ENCODE assay signal across 17 cellular contexts in the genomic region with DNA sequence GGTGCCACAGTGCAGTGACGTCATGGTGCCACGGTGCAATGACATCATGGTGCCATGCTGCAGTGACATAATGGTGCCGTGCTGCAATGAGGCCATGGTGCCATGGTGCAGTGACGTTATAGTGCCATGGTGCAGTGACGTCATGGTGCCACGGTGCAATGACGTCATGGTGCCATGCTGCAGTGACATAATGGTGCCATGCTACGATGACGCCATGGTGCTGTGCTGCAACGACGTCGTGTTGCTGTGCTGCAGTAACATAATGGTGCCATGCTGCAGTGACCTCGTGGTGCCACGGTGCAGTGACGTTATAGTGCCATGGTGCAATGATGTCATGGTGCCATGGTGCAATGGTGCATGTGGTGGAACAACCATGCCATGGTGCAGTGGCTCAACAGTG. TPM values are rescaled to one million over a fixed set of nuclear protein-coding genes. Genes with fewer than 3 reads are reported as not detected.
A peak's percentile ranks its signal among the peaks of the same experiment; 100 is the strongest.
DNase-seq lines count a peak whose midpoint lies in the region; ATAC-seq, FAIRE-seq and TF ChIP-seq lines count a peak whose summit lies in the region.
"Had no signal": no experiment of that assay in that cellular context is flagged by ENCODE, and none has a peak within 500 bp of the region (broad histone marks: within the 10 kb centered on the region; RNA-seq: fewer than 3 reads in every experiment).

No MANE protein-coding gene starts in this region.

- CTCF ChIA-PET in HEK293 (lab: Yijun Ruan, JAX) (no interaction called here), K562 (lab: Yijun Ruan, JAX; ENCODE audit: low intra/inter-chr PET ratio) (no interaction called here)

- H3K4me3 Mint-ChIP-seq in stimulated activated effector memory CD8-positive, alpha-beta T cell treated with anti-CD3 and anti-CD28 coated beads, Interleukin-12 subunit alpha, Interleukin-12 subunit beta, amount 100 ng/mL, for 72 hours: no peak overlapping the region
- H3K4me3 Mint-ChIP-seq: CD4-positive, alpha-beta memory T cell had no signal

- H3K9me3 ChIP-seq in HEK293 (ENCODE audit: control insufficient read depth, insufficient read depth, low read depth, low read length) (no peaks in the 10 kb centered on the region), K562 (replicated peaks; ENCODE audit: control insufficient read depth, insufficient read depth, low read depth, low read length) (no peaks in the 10 kb centered on the region)
- H3K9me3 ChIP-seq: BE2C had no signal

- no peak overlapping the region for H3K4me3 ChIP-seq in HEK293 (ENCODE audit: low read depth, low read length)
- H3K4me3 ChIP-seq in K562: no peak overlapping the region
- H3K4me3 ChIP-seq: A549, GM23248 had no signal

- H3K27ac ChIP-seq in HEK293 (ENCODE audit: extremely low read depth, low read depth, low read length) (no peak overlapping the region), K562 (ENCODE audit: extremely low read depth, low read depth, low read length) (no peak overlapping the region), caudate nucleus (ENCODE audit: low read depth, low read length) (no peak overlapping the region)
- H3K27ac ChIP-seq: A549, C4-2B, GM23248 had no signal

- no peak overlapping the region for H3K4me2 ChIP-seq in K562 (ENCODE audit: insufficient read depth, low read length)
- H3K4me2 ChIP-seq: A549 had no signal

- no peak for ATAC-seq in K562
- ATAC-seq in GM21723 (IDR thresholded peaks at IDR 0.05; ENCODE audit: unreplicated experiment): no peak
- ATAC-seq in stimulated activated effector memory CD8-positive, alpha-beta T cell treated with anti-CD3 and anti-CD28 coated beads, Interleukin-12 subunit alpha, Interleukin-12 subunit beta, amount 100 ng/mL, for 72 hours: no peak
- ATAC-seq: A549 had no signal

- no peak overlapping the region for H2AFZ ChIP-seq in K562 (ENCODE audit: low read depth, low read length)
- H2AFZ ChIP-seq: GM23248 had no signal

- H3K36me3 Mint-ChIP-seq in stimulated activated effector memory CD8-positive, alpha-beta T cell treated with anti-CD3 and anti-CD28 coated beads, Interleukin-12 subunit alpha, Interleukin-12 subunit beta, amount 100 ng/mL, for 72 hours: peaks cover 6% of the 10 kb centered on the region
- H3K36me3 Mint-ChIP-seq: CD4-positive, alpha-beta memory T cell had no signal

- no peak overlapping the region for H3K9ac ChIP-seq in K562 (ENCODE audit: insufficient read depth in 1 of 2, low read depth in 2 of 2, low read length in 2 of 2)
- H3K9ac ChIP-seq: GM23248 had no signal

- 2% methylated on average over 15 of the region's 15 CpGs for WGBS in K562 (ENCODE audit: insufficient coverage, low coverage, missing lambda C conversion rate)

- no peaks in the 10 kb centered on the region; the same call in 1 of the 2 replicates for H4K20me1 ChIP-seq in K562 (replicated peaks; ENCODE audit: control insufficient read depth, insufficient read depth, low read length)

- TF ChIP-seq CTCF in HEK293 (tag by site-specific recombination; IDR thresholded peaks at IDR 0.05) (no peak), K562 (IDR thresholded peaks at IDR 0.05 in 2 of 3, conservative IDR thresholded peaks at IDR 0.05 in 1 of 3; ENCODE audit: insufficient read depth in 2 of 3, low read depth in 1 of 3, low read length in 3 of 3) (no peak)

- no peak overlapping the region for H3K27ac Mint-ChIP-seq in stimulated activated effector memory CD8-positive, alpha-beta T cell treated with anti-CD3 and anti-CD28 coated beads, Interleukin-12 subunit alpha, Interleukin-12 subunit beta, amount 100 ng/mL, for 72 hours
- H3K27ac Mint-ChIP-seq: CD4-positive, alpha-beta memory T cell had no signal

- H3K9me3 Mint-ChIP-seq in stimulated activated effector memory CD8-positive, alpha-beta T cell treated with anti-CD3 and anti-CD28 coated beads, Interleukin-12 subunit alpha, Interleukin-12 subunit beta, amount 100 ng/mL, for 72 hours: peaks cover 8% of the 10 kb centered on the region

- no TSS peak for BruUV-seq in K562 (replicated peaks; lab: Mats Ljungman, UMichigan)

- H3K4me1 ChIP-seq in HEK293 (ENCODE audit: control insufficient read depth, insufficient read depth, low read length): no peaks in the 10 kb centered on the region
- no peaks in the 10 kb centered on the region for H3K4me1 ChIP-seq in K562 (replicated peaks in 1 of 2; ENCODE audit: control insufficient read depth in 2 of 2, insufficient read depth in 2 of 2, low read length in 2 of 2)
- H3K4me1 ChIP-seq: A549, BE2C had no signal

- no peak for TF ChIP-seq POLR2A in K562 (conservative IDR thresholded peaks at IDR 0.05)

- DNase-seq in K562 (ENCODE audit: extremely low read depth in 1 of 4, low spot score in 3 of 4) (no peak), urothelium cell line (ENCODE audit: low spot score) (no peak), caudate nucleus (lab: John Stamatoyannopoulos, UW) (no peak)
- no peak for DNase-seq in stimulated activated effector memory CD8-positive, alpha-beta T cell treated with anti-CD3 and anti-CD28 coated beads, Interleukin-12 subunit alpha, Interleukin-12 subunit beta, amount 100 ng/mL, for 72 hours (ENCODE audit: low spot score in 2 of 2)
- DNase-seq: BE2C; CD4-positive, alpha-beta memory T cell; DND-41; GF-D8; GM23248; H7; Kasumi-1; KBM-7 had no signal

- H3K27me3 ChIP-seq in K562 (ENCODE audit: control insufficient read depth in 2 of 2, insufficient read depth in 2 of 2, low read length in 2 of 2): peaks cover 22 to 77% of the 10 kb centered on the region in 2 experiments; a peak in 4 of 5 replicates
- H3K27me3 ChIP-seq: BE2C had no signal

- H3K79me2 ChIP-seq in K562 (ENCODE audit: control insufficient read depth, insufficient read depth, low read length): no peaks in the 10 kb centered on the region

- FAIRE-seq in K562 (lab: Jason Lieb, UNC) (no peak), urothelium cell line (lab: Jason Lieb, UNC) (peak; percentile 92)
- FAIRE-seq: A549 had no signal

- H3K36me3 ChIP-seq in HEK293 (ENCODE audit: control insufficient read depth in 2 of 2, insufficient read depth in 1 of 2, low read length in 2 of 2) (no peaks in the 10 kb centered on the region), K562 (ENCODE audit: control insufficient read depth, insufficient read depth, low read length) (no peaks in the 10 kb centered on the region)
- H3K36me3 ChIP-seq: BE2C had no signal

- no peak for TF ChIP-seq RAD21 in Ishikawa (IDR thresholded peaks at IDR 0.05; ENCODE audit: low read depth)
- TF ChIP-seq RAD21 in K562 (CRISPR knock-in tag; conservative IDR thresholded peaks at IDR 0.05 in 1 of 2, IDR thresholded peaks at IDR 0.05 in 1 of 2): no peak

- H3K4me1 Mint-ChIP-seq in stimulated activated effector memory CD8-positive, alpha-beta T cell treated with anti-CD3 and anti-CD28 coated beads, Interleukin-12 subunit alpha, Interleukin-12 subunit beta, amount 100 ng/mL, for 72 hours: no peaks in the 10 kb centered on the region
- H3K4me1 Mint-ChIP-seq: CD4-positive, alpha-beta memory T cell had no signal

- no peaks in the 10 kb centered on the region for H3K9me1 ChIP-seq in K562 (ENCODE audit: control insufficient read depth, insufficient read depth, low read length)

- TF ChIP-seq EP300 in Ishikawa (IDR thresholded peaks at IDR 0.05; ENCODE audit: borderline replicate concordance): no peak
- no peak for TF ChIP-seq EP300 in K562 (IDR thresholded peaks at IDR 0.05; ENCODE audit: low read length)

- in situ Hi-C loops in K562 (cut with MboI): no loop called here

- intact Hi-C loops in K562 (cut with micrococcal nuclease): no loop called here

- POLR2A ChIA-PET in HEK293 (lab: Yijun Ruan, JAX) (no interaction called here), K562 (lab: Yijun Ruan, JAX) (interaction anchor here (1.0 kb wide), 1 partner anchor 11 kb away, joined by 3 read pairs; no protein-coding TSS in a partner anchor)

TF ChIP-seq in Ishikawa, 13 proteins besides CTCF, POLR2A, EP300 and RAD21 (continues in another document):
- TF ChIP-seq ZBTB7A (IDR thresholded peaks at IDR 0.05; ENCODE audit: low read depth): no peak

TF ChIP-seq in K562, 482 proteins besides CTCF, POLR2A, EP300 and RAD21 (continues in another document):
- TF ChIP-seq SUPT5H (IDR thresholded peaks at IDR 0.05): no peak
- TF ChIP-seq HDAC8 (tag; IDR thresholded peaks at IDR 0.05): no peak

RNA-seq across cellular contexts. Expression of a gene that starts 45.3 kb away (rescaled TPM):
- total RNA-seq in K562 (2011; cell fraction: chromatin; rRNA removed; ENCODE audit: low replicate concordance): 183 and 461 TPM in 2 replicates
- 625 and 780 TPM in 2 replicates for total RNA-seq in K562 (2011; cell fraction: nucleolus; rRNA removed)
- total RNA-seq in K562 (2011; cell fraction: nucleoplasm; rRNA removed): 410 and 462 TPM in 2 replicates
- total RNA-seq in K562 (2014; rRNA removed) (96.8 and 126 TPM in 2 replicates), K562 (2014; rRNA removed; fragmentation: Illumina TruSeq; extraction: Trizol) (34.2 and 38.0 TPM in 2 replicates), K562 (2015; rRNA removed; fragmentation: Illumina TruSeq; extraction: Trizol) (45.5 and 48.0 TPM in 2 replicates), K562 (2021) (176 and 181 TPM in 2 replicates)
- polyA plus RNA-seq in K562 (2011; rRNA removed) (107 and 268 TPM in 2 replicates), K562 (2014; fragmentation: Illumina TruSeq; extraction: Trizol) (136 and 192 TPM in 2 replicates), K562 (2014; fragmentation: Nextera tagmentation; extraction: Ambion mirVana) (10 to 100 TPM in 1 of 2 experiments, 1 to 10 TPM in 1; 8.4 to 14.5 TPM), K562 (2014; rRNA removed) (82.4 and 83.0 TPM in 2 replicates)
- 249 and 261 TPM in 2 replicates for polyA plus RNA-seq in K562 (2011; cell fraction: cytosol; rRNA removed)
- polyA plus RNA-seq in K562 (2011; cell fraction: nucleus; rRNA removed): 198 and 205 TPM in 2 replicates
- 92.0 and 179 TPM in 2 replicates for polyA plus RNA-seq in K562 (2012)
- polyA minus RNA-seq in K562 (2011; rRNA and poly(A)+ RNA removed): 91.4 and 116 TPM in 2 replicates
- polyA minus RNA-seq in K562 (2011; cell fraction: cytosol; rRNA and poly(A)+ RNA removed): 249 and 302 TPM in 2 replicates
- polyA minus RNA-seq in K562 (2011; cell fraction: nucleus; rRNA and poly(A)+ RNA removed): 51.8 and 90.1 TPM in 2 replicates

RNA-seq across cellular contexts. Expression of a gene that starts 50.1 kb away (rescaled TPM):
- total RNA-seq in K562 (2011; cell fraction: chromatin; rRNA removed; ENCODE audit: low replicate concordance): 145 and 274 TPM in 2 replicates
- 145 TPM in 2 replicates for total RNA-seq in K562 (2011; cell fraction: nucleolus; rRNA removed)
- total RNA-seq in K562 (2011; cell fraction: nucleoplasm; rRNA removed): 145 and 159 TPM in 2 replicates
- 44.5 and 53.6 TPM in 2 replicates for total RNA-seq in K562 (2014; rRNA removed)
- 26.3 and 27.4 TPM in 2 replicates for total RNA-seq in K562 (2014; rRNA removed; fragmentation: Illumina TruSeq; extraction: Trizol)
- total RNA-seq in K562 (2015; rRNA removed; fragmentation: Illumina TruSeq; extraction: Trizol): 41.7 and 42.8 TPM in 2 replicates
- 47.9 and 51.6 TPM in 2 replicates for total RNA-seq in K562 (2021)
- polyA plus RNA-seq in K562 (2011; rRNA removed): 43.2 and 51.7 TPM in 2 replicates
- polyA plus RNA-seq in K562 (2011; cell fraction: cytosol; rRNA removed): 39.6 and 42.6 TPM in 2 replicates
- polyA plus RNA-seq in K562 (2011; cell fraction: nucleus; rRNA removed): 255 and 291 TPM in 2 replicates
- 53.2 and 78.7 TPM in 2 replicates for polyA plus RNA-seq in K562 (2012)
- 40.3 and 42.1 TPM in 2 replicates for polyA plus RNA-seq in K562 (2014; fragmentation: Illumina TruSeq; extraction: Trizol)
- polyA plus RNA-seq in K562 (2014; fragmentation: Nextera tagmentation; extraction: Ambion mirVana): 10 to 100 TPM; 12.7 to 14.6 TPM
- 54.0 and 57.3 TPM in 2 replicates for polyA plus RNA-seq in K562 (2014; rRNA removed)
- polyA minus RNA-seq in K562 (2011; rRNA and poly(A)+ RNA removed): 42.5 and 45.5 TPM in 2 replicates
- 18.2 and 28.0 TPM in 2 replicates for polyA minus RNA-seq in K562 (2011; cell fraction: cytosol; rRNA and poly(A)+ RNA removed)
- 113 and 147 TPM in 2 replicates for polyA minus RNA-seq in K562 (2011; cell fraction: nucleus; rRNA and poly(A)+ RNA removed)
